12 cellular contexts compared by ENCODE assay signal in the genomic region with DNA sequence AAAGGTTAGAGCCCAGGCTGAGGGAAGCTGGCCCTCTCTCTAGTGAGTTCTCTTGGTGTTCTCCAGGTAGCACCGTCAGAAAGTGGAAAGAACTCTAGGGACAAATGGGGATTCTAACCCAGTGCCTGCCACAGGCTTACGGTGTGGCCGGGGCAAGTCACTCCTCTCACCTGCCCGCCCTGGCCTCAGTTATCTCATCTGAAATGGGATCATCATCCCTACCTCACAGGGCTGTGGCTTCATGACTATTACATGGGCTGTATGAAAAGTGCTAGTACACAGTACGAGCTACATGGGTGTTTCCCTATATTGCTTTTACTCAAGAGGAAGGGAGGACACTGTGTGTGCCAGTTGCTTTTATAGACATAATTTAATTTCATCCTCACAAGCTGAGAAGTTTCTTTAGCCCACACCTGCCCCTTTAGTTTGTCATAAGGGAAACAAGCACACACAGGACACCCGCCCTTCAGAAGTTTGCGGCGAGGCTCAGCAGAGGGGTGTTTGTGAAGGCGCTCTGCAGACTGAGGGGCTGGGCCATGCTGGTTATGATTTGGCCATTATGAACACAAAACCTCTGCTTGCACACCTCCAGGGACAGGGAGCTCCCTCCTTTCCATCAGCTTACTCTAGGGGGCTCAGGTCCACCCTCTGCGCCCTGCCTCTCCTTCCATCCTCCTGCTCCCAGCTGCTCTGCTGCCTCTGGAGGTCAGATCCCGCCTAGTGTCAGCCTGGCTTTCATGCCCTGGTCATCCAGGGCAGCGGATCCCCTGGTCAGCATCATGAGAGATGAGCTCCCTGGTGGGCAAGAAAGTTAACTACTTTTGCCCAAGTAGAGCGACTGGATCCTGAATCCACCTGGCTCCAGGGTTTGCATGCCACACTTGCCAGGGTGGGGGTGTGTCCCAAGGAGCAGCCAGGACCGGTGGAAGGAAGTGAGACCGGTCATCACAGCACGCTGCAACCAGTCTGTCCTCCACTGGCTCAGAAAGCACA. TPM values are rescaled to one million over a fixed set of nuclear protein-coding genes. Genes with fewer than 3 reads are reported as not detected.
DNase-seq lines count a peak whose midpoint lies in the region; ATAC-seq and TF ChIP-seq lines count a peak whose summit lies in the region.
"Had no signal": no experiment of that assay in that cellular context is flagged by ENCODE, and none has a peak within 500 bp of the region (broad histone marks: within the 10 kb centered on the region; RNA-seq: fewer than 3 reads in every experiment).

No MANE protein-coding gene starts in this region.

- POLR2A ChIA-PET in SK-N-SH (lab: Yijun Ruan, JAX) = interaction anchor here (1.1 kb wide), 1 partner anchor 10 kb away, joined by 3 read pairs; no protein-coding TSS in a partner anchor

- 91% methylated on average over 9 of the region's 16 CpGs for WGBS in SK-N-SH (ENCODE audit: low lambda C conversion rate)
- WGBS in endodermal cell (ENCODE audit: insufficient coverage in 1 of 2, insufficient read length in 1 of 2), 2 experiments = 58 to 70% methylated on average over 16 of the region's 16 CpGs

- H3K9me2 ChIP-seq in SK-N-SH (no peaks in the 10 kb centered on the region), Loucy (replicated peaks; ENCODE audit: low read depth, low read length) (no peaks in the 10 kb centered on the region)

- H3K4me1 ChIP-seq in SK-N-SH (ENCODE audit: control insufficient read depth in 1 of 2, insufficient read depth in 2 of 2, low read depth in 1 of 2, low read length in 1 of 2) = peaks cover 0 to 21% of the 10 kb centered on the region in 2 experiments; a peak in 1 of 4 replicates
- no peaks in the 10 kb centered on the region for H3K4me1 ChIP-seq in Loucy (ENCODE audit: insufficient read depth, low read length, poor library complexity, severe bottlenecking)
- peaks cover 13% of the 10 kb centered on the region for H3K4me1 ChIP-seq in endodermal cell (ENCODE audit: control insufficient read depth, insufficient read depth, low read length)

- no peak overlapping the region for H3K27ac Mint-ChIP-seq in endodermal cell
- H3K27ac Mint-ChIP-seq in osteocyte (ENCODE audit: unreplicated experiment) = no peak overlapping the region
- H3K27ac Mint-ChIP-seq in activated CD8-positive, alpha-beta memory T cell treated with anti-CD3 and anti-CD28 coated beads, Interleukin-2, amount 10 ng/mL, durations not matched to agents 7 days and 5 days = no peak overlapping the region

- no peak for TF ChIP-seq EP300 in SK-N-SH (IDR thresholded peaks at IDR 0.05; ENCODE audit: borderline replicate concordance in 1 of 2, low read depth in 1 of 2, low read length in 1 of 2)

- no peaks in the 10 kb centered on the region for H4K20me1 ChIP-seq in SK-N-SH (ENCODE audit: insufficient read depth)
- no peaks in the 10 kb centered on the region for H4K20me1 ChIP-seq in Loucy (ENCODE audit: insufficient read depth, low read length, poor library complexity, severe bottlenecking)

- H3K4me3 Mint-ChIP-seq in endodermal cell (no peak overlapping the region), osteocyte (ENCODE audit: unreplicated experiment) (peak overlapping the region; percentile 56)
- no peak overlapping the region for H3K4me3 Mint-ChIP-seq in activated CD8-positive, alpha-beta memory T cell treated with anti-CD3 and anti-CD28 coated beads, Interleukin-2, amount 10 ng/mL, durations not matched to agents 7 days and 5 days

- H3K27ac ChIP-seq in SK-N-SH (ENCODE audit: low read depth in 2 of 2, low read length in 1 of 2) (no peak overlapping the region), endodermal cell (ENCODE audit: low read depth, low read length) (no peak overlapping the region)
- H3K27ac ChIP-seq: esophagus muscularis mucosa, SJSA1 had no signal

- peaks cover 58% of the 10 kb centered on the region for H3K27me3 Mint-ChIP-seq in endodermal cell (ENCODE audit: insufficient read depth)
- peaks cover 27% of the 10 kb centered on the region for H3K27me3 Mint-ChIP-seq in osteocyte (ENCODE audit: unreplicated experiment)
- H3K27me3 Mint-ChIP-seq in activated CD8-positive, alpha-beta memory T cell treated with anti-CD3 and anti-CD28 coated beads, Interleukin-2, amount 10 ng/mL, durations not matched to agents 7 days and 5 days = peaks cover 57% of the 10 kb centered on the region

- H3K79me2 ChIP-seq in SK-N-SH (ENCODE audit: insufficient read depth) (no peaks in the 10 kb centered on the region), Loucy (ENCODE audit: insufficient read depth, low read length) (no peaks in the 10 kb centered on the region)

- H3K9me3 Mint-ChIP-seq in endodermal cell (peaks cover 14% of the 10 kb centered on the region), osteocyte (ENCODE audit: unreplicated experiment) (no peaks in the 10 kb centered on the region)
- no peaks in the 10 kb centered on the region for H3K9me3 Mint-ChIP-seq in activated CD8-positive, alpha-beta memory T cell treated with anti-CD3 and anti-CD28 coated beads, Interleukin-2, amount 10 ng/mL, durations not matched to agents 7 days and 5 days (ENCODE audit: low read depth)

- no peaks in the 10 kb centered on the region for H3K36me3 Mint-ChIP-seq in endodermal cell (ENCODE audit: low read depth)
- H3K36me3 Mint-ChIP-seq in osteocyte (ENCODE audit: unreplicated experiment) = peaks cover 2% of the 10 kb centered on the region
- peaks cover 7% of the 10 kb centered on the region for H3K36me3 Mint-ChIP-seq in activated CD8-positive, alpha-beta memory T cell treated with anti-CD3 and anti-CD28 coated beads, Interleukin-2, amount 10 ng/mL, durations not matched to agents 7 days and 5 days

- H3K4me2 ChIP-seq in SK-N-SH (no peak overlapping the region), Loucy (ENCODE audit: low read depth, low read length, poor library complexity, severe bottlenecking) (no peak overlapping the region)

- no peak overlapping the region for H3K9ac ChIP-seq in SK-N-SH
- no peak overlapping the region for H3K9ac ChIP-seq in Loucy (ENCODE audit: low read depth, low read length, poor library complexity, severe bottlenecking)
- H3K9ac ChIP-seq in endodermal cell (ENCODE audit: extremely low read depth, low read length, poor library complexity, severe bottlenecking) = no peak overlapping the region

- H3K9me3 ChIP-seq in SK-N-SH (no peaks in the 10 kb centered on the region), Loucy (ENCODE audit: insufficient read depth, low read depth, low read length) (no peaks in the 10 kb centered on the region), endodermal cell (ENCODE audit: control insufficient read depth, low read length) (peaks cover 11% of the 10 kb centered on the region)

- H3K4me3 ChIP-seq in SK-N-SH (ENCODE audit: low read depth in 2 of 2, low read length in 1 of 2) (no peak overlapping the region), Loucy (ENCODE audit: low read length, poor library complexity, severe bottlenecking) (no peak overlapping the region), endodermal cell (ENCODE audit: low read length) (no peak overlapping the region)
- H3K4me3 ChIP-seq: esophagus muscularis mucosa, SJSA1 had no signal

- no peak overlapping the region for H2AFZ ChIP-seq in SK-N-SH (ENCODE audit: low read depth)
- no peak overlapping the region for H2AFZ ChIP-seq in Loucy (ENCODE audit: low read length)

- no peak for ATAC-seq in SK-N-SH treated with all-trans-retinoic acid at 6 μM for 48 hours
- no peak for ATAC-seq in activated CD8-positive, alpha-beta memory T cell treated with anti-CD3 and anti-CD28 coated beads, Interleukin-2, amount 10 ng/mL, durations not matched to agents 7 days and 5 days

- TF ChIP-seq CTCF in SK-N-SH (IDR thresholded peaks at IDR 0.05) (no peak; the same call in 1 of the 2 replicates), Loucy (conservative IDR thresholded peaks at IDR 0.05; ENCODE audit: low read length) (peak; percentile 22; the same call in 1 of the 2 replicates), endodermal cell (conservative IDR thresholded peaks at IDR 0.05) (peak; percentile 59), osteocyte (IDR thresholded peaks at IDR 0.05) (no peak)

- H3F3A ChIP-seq in SK-N-SH (replicated peaks; ENCODE audit: insufficient read depth) (no peaks in the 10 kb centered on the region), Loucy (ENCODE audit: low read depth) (no peaks in the 10 kb centered on the region)

- TF ChIP-seq RAD21 in SK-N-SH (IDR thresholded peaks at IDR 0.05; ENCODE audit: low read length) = no peak

- H3K36me3 ChIP-seq in SK-N-SH (replicated peaks in 1 of 2; ENCODE audit: control insufficient read depth in 1 of 2, insufficient read depth in 2 of 2, low read length in 1 of 2) (no peaks in the 10 kb centered on the region), Loucy (ENCODE audit: insufficient read depth, low read length) (no peaks in the 10 kb centered on the region), endodermal cell (ENCODE audit: control insufficient read depth, insufficient read depth, low read length) (no peaks in the 10 kb centered on the region)
- H3K36me3 ChIP-seq: SJSA1 had no signal

- CTCF ChIA-PET in SK-N-SH (lab: Yijun Ruan, JAX) = interaction anchor here (0.8 to 9.0 kb wide), 11 partner anchors 9 to 101 kb away, joined by 3 to 54 read pairs (median 4); a partner anchor contains a TSS
- CTCF ChIA-PET in activated CD8-positive, alpha-beta memory T cell treated with anti-CD3 and anti-CD28 coated beads, Interleukin-2, amount 10 ng/mL, durations not matched to agents 7 days and 5 days (lab: Charles Lee) = interaction anchor here (0.7 to 5.5 kb wide), 8 partner anchors 14 to 91 kb away, joined by 3 to 23 read pairs (median 4); no protein-coding TSS in a partner anchor

- DNase-seq in SK-N-SH (peak; percentile 55), endodermal cell (peak; percentile 80), osteocyte (ENCODE audit: extremely low spot score, unreplicated experiment) (no peak), NCI-H1417 treated with DMSO at 0.1 percent for 48 hours (lab: John Stamatoyannopoulos, UW) (no peak)
- no peak for DNase-seq in effector CD8-positive, alpha-beta T cell (lab: John Stamatoyannopoulos, UW)
- DNase-seq in activated CD8-positive, alpha-beta memory T cell treated with anti-CD3 and anti-CD28 coated beads, Interleukin-2, amount 10 ng/mL, durations not matched to agents 7 days and 5 days = no peak
- DNase-seq: activated CD4-positive, alpha-beta T cell treated with anti-CD3 and anti-CD28 coated beads for 1 hour; NCI-H774 had no signal

- peaks cover 9% of the 10 kb centered on the region for H3K27me3 ChIP-seq in SK-N-SH (ENCODE audit: insufficient read depth)
- no peaks in the 10 kb centered on the region for H3K27me3 ChIP-seq in Loucy (ENCODE audit: insufficient read depth, low read length, poor library complexity, severe bottlenecking)
- H3K27me3 ChIP-seq in endodermal cell (ENCODE audit: control insufficient read depth, insufficient read depth, low read length, poor library complexity, severe bottlenecking) = peaks cover 54% of the 10 kb centered on the region

- H3K4me1 Mint-ChIP-seq in endodermal cell = peaks cover 12% of the 10 kb centered on the region
- peaks cover 9% of the 10 kb centered on the region for H3K4me1 Mint-ChIP-seq in osteocyte (ENCODE audit: unreplicated experiment)
- H3K4me1 Mint-ChIP-seq in activated CD8-positive, alpha-beta memory T cell treated with anti-CD3 and anti-CD28 coated beads, Interleukin-2, amount 10 ng/mL, durations not matched to agents 7 days and 5 days = peaks cover 19% of the 10 kb centered on the region

RNA-seq across cellular contexts. Expression of a gene that starts 1.2 kb away (rescaled TPM):
- polyA plus RNA-seq in SK-N-SH (2012; rRNA removed) = 1.7 and 2.0 TPM in 2 replicates
- polyA plus RNA-seq in SK-N-SH (2012; cell fraction: cytosol; rRNA removed) = 0.75 and 1.3 TPM in 2 replicates
- 3.9 and 4.9 TPM in 2 replicates for polyA plus RNA-seq in SK-N-SH (2012; cell fraction: nucleus; rRNA removed)
- under 1 TPM in 1 of 2 donors, not detected in 1; 0.48 TPM for total RNA-seq in endodermal cell
- 17.5 TPM for polyA plus RNA-seq in endodermal cell (2013, experiment 1 of 2)
- polyA plus RNA-seq in endodermal cell (2013, experiment 2 of 2) = 13.2 TPM
- 2.3 and 2.8 TPM in 2 replicates for total RNA-seq in osteocyte
- under 1 TPM in 1 of 2 experiments, not detected in 1; 0.47 TPM for total RNA-seq in activated CD8-positive, alpha-beta memory T cell treated with anti-CD3 and anti-CD28 coated beads, Interleukin-2, amount 10 ng/mL, durations not matched to agents 7 days and 5 days

RNA-seq across cellular contexts. Expression of a gene that starts 32.5 kb away (rescaled TPM):
- polyA plus RNA-seq in SK-N-SH (2012; rRNA removed) = 4,220 and 4,540 TPM in 2 replicates
- 4,994 and 6,484 TPM in 2 replicates for polyA plus RNA-seq in SK-N-SH (2012; cell fraction: cytosol; rRNA removed)
- 1,010 and 1,542 TPM in 2 replicates for polyA plus RNA-seq in SK-N-SH (2012; cell fraction: nucleus; rRNA removed)
- total RNA-seq in endodermal cell (1,000 to 10,000 TPM; 2,923 to 3,877 TPM), osteocyte (2,093 and 2,150 TPM in 2 replicates)
- polyA plus RNA-seq in endodermal cell (2013, experiment 1 of 2) = 3,185 TPM
- polyA plus RNA-seq in endodermal cell (2013, experiment 2 of 2) = 3,073 TPM
- 1,000 to 10,000 TPM; 2,848 to 3,262 TPM for total RNA-seq in activated CD8-positive, alpha-beta memory T cell treated with anti-CD3 and anti-CD28 coated beads, Interleukin-2, amount 10 ng/mL, durations not matched to agents 7 days and 5 days

Comparison
In these comparisons a context has a peak if more than half of its experiments do, and no peak if none do; other contexts are left out.
1. DNase-seq: peak in SK-N-SH (single experiment) and endodermal cell (single experiment); none in osteocyte (single experiment), effector CD8-positive, alpha-beta T cell (single experiment), NCI-H1417 treated with DMSO at 0.1 percent for 48 hours (single experiment) and activated CD8-positive, alpha-beta memory T cell treated with anti-CD3 and anti-CD28 coated beads, Interleukin-2, amount 10 ng/mL, durations not matched to agents 7 days and 5 days (single experiment).
2. CTCF ChIP-seq: peak in Loucy (single experiment) and endodermal cell (single experiment); none in SK-N-SH (single experiment) and osteocyte (single experiment).